Comparison of ENCODE assay signal across 28 cellular contexts in genomic region chr3:37772773-37773291, GRCh38.
DNase-seq lines count a peak whose midpoint lies in the region; ATAC-seq and TF ChIP-seq lines count a peak whose summit lies in the region.
"Had no signal": no experiment of that assay in that cellular context is flagged by ENCODE, and none has a peak within 500 bp of the region (broad histone marks: within the 10 kb centered on the region; RNA-seq: fewer than 3 reads in every experiment).

No MANE protein-coding gene starts in this region.

- WGBS in heart right ventricle, 2 donors = 65 to 84% methylated on average over 11 of the region's 11 CpGs
- 61 to 70% methylated on average over 11 of the region's 11 CpGs for WGBS in lung, 2 donors

- no peak overlapping the region for H3K27ac Mint-ChIP-seq in WTC11
- no peak overlapping the region for H3K27ac Mint-ChIP-seq in type B pancreatic cell
- H3K27ac Mint-ChIP-seq: activated CD4-positive, alpha-beta memory T cell treated with anti-CD3 and anti-CD28 coated beads for 36 hours; memory B cell; naive thymus-derived CD8-positive, alpha-beta T cell had no signal

- no peaks in the 10 kb centered on the region; the same call in 1 of the 2 replicates for H3K27me3 Mint-ChIP-seq in WTC11 (ENCODE audit: low read depth)
- peaks cover 4% of the 10 kb centered on the region for H3K27me3 Mint-ChIP-seq in type B pancreatic cell

- no peaks in the 10 kb centered on the region for H3K27me3 ChIP-seq in heart right ventricle
- H3K27me3 ChIP-seq in lung (ENCODE audit: control insufficient read depth, insufficient read depth) = no peaks in the 10 kb centered on the region
- H3K27me3 ChIP-seq: BE2C, cardiac muscle cell, dorsolateral prefrontal cortex, pancreas had no signal

- intact Hi-C loops in heart right ventricle (cut with DNase I) (loop anchor here in 1 of 10 donors (10.0 kb wide), 1 partner anchor 238 kb away; no protein-coding TSS in a partner anchor), left cardiac atrium (cut with DNase I) (no loop called here)

- H3K4me1 Mint-ChIP-seq in WTC11 (peaks cover 4% of the 10 kb centered on the region; the same call in 1 of the 2 replicates), type B pancreatic cell (ENCODE audit: unreplicated experiment) (peaks cover 45% of the 10 kb centered on the region)
- H3K4me1 Mint-ChIP-seq: memory B cell had no signal

- H3K27ac ChIP-seq in heart right ventricle (peak overlapping the region; percentile 74 to 97 (median 92)), lung (ENCODE audit: low read depth in 1 of 2, low read length in 1 of 2) (peak overlapping the region; percentile 24 to 89)
- H3K27ac ChIP-seq: cardiac muscle cell, epithelial cell of prostate, WERI-Rb-1 had no signal

- no peak for DNase-seq in heart right ventricle
- DNase-seq in left cardiac atrium = no peak
- no peak for DNase-seq in WTC11 (ENCODE audit: low spot score)
- DNase-seq in lung (ENCODE audit: low spot score) = peak; percentile 26
- DNase-seq in type B pancreatic cell (ENCODE audit: extremely low spot score, unreplicated experiment) = no peak
- DNase-seq in NCI-H774 (lab: John Stamatoyannopoulos, UW) = no peak
- no peak for DNase-seq in SKM-1 (lab: John Stamatoyannopoulos, UW; ENCODE audit: unreplicated experiment)
- DNase-seq: activated CD4-positive, alpha-beta memory T cell treated with anti-CD3 and anti-CD28 coated beads for 36 hours; activated gamma-delta T cell treated with Interleukin-2 at 50 U/mL for 16 hours; BE2C; dorsolateral prefrontal cortex; EL; foreskin fibroblast; Kasumi-1; kidney; naive thymus-derived CD8-positive, alpha-beta T cell; NCI-H1417; NCI-H524; pancreas; SHP77; stimulated activated CD4-positive, alpha-beta T cell treated with anti-CD3 and anti-CD28 coated beads, Interleukin-2, amount 100 ng/mL, for 24 hours; stimulated activated naive CD8-positive, alpha-beta T cell treated with anti-CD3 and anti-CD28 coated beads, Interleukin-15, Interleukin-2, amounts not matched to agents 100 U/mL and 50 U/mL, for 24 hours; T-helper 2 cell; WERI-Rb-1 had no signal

- H3K36me3 Mint-ChIP-seq in WTC11 (peaks cover 6% of the 10 kb centered on the region), type B pancreatic cell (peaks cover 16% of the 10 kb centered on the region)
- H3K36me3 Mint-ChIP-seq: activated CD4-positive, alpha-beta memory T cell treated with anti-CD3 and anti-CD28 coated beads for 36 hours; memory B cell; naive thymus-derived CD8-positive, alpha-beta T cell had no signal

- H3K9me3 Mint-ChIP-seq in WTC11 (peaks cover 14% of the 10 kb centered on the region), type B pancreatic cell (peaks cover 3% of the 10 kb centered on the region)

- TF ChIP-seq CTCF in heart right ventricle (IDR thresholded peaks at IDR 0.05) = no peak
- TF ChIP-seq CTCF in WTC11 (IDR thresholded peaks at IDR 0.05) = no peak
- TF ChIP-seq CTCF in lung (IDR thresholded peaks at IDR 0.05; ENCODE audit: control extremely low read depth, extremely low read depth) = no peak
- TF ChIP-seq CTCF in type B pancreatic cell (conservative IDR thresholded peaks at IDR 0.05) = no peak

- H3K36me3 ChIP-seq in heart right ventricle (peaks cover 0 to 25% (median 0%) of the 10 kb centered on the region in 9 donors), lung (ENCODE audit: control insufficient read depth in 2 of 2, insufficient read depth in 2 of 2, low read length in 2 of 2) (peaks cover 0 to 7% of the 10 kb centered on the region in 2 donors)
- H3K36me3 ChIP-seq: BE2C, pancreas, WERI-Rb-1 had no signal

- H3K4me3 Mint-ChIP-seq in WTC11 = no peak overlapping the region
- peak overlapping the region; percentile 20 for H3K4me3 Mint-ChIP-seq in type B pancreatic cell
- H3K4me3 Mint-ChIP-seq: activated CD4-positive, alpha-beta memory T cell treated with anti-CD3 and anti-CD28 coated beads for 36 hours; memory B cell; naive thymus-derived CD8-positive, alpha-beta T cell had no signal

- H3K4me3 ChIP-seq in heart right ventricle (no peak overlapping the region), lung (no peak overlapping the region)
- H3K4me3 ChIP-seq: cardiac muscle cell, dorsolateral prefrontal cortex, pancreas had no signal

- peaks cover 16 to 74% (median 53%) of the 10 kb centered on the region in 9 donors for H3K4me1 ChIP-seq in heart right ventricle
- peaks cover 11 to 25% of the 10 kb centered on the region in 2 donors for H3K4me1 ChIP-seq in lung (ENCODE audit: control insufficient read depth in 2 of 2, insufficient read depth in 2 of 2, low read length in 2 of 2)

- CTCF ChIA-PET in WTC11 (lab: Charles Lee) = no interaction called here

- H3K9me3 ChIP-seq in heart right ventricle = peaks cover 0 to 4% (median 0%) of the 10 kb centered on the region in 11 donors
- no peaks in the 10 kb centered on the region for H3K9me3 ChIP-seq in lung (ENCODE audit: control insufficient read depth in 2 of 2, insufficient read depth in 1 of 2, low read length in 1 of 2)
- H3K9me3 ChIP-seq: BE2C, pancreas had no signal

- POLR2A ChIA-PET in WTC11 (lab: Charles Lee) = interaction anchor here (0.6 kb wide), 1 partner anchor 580 kb away, joined by 4 read pairs; no protein-coding TSS in a partner anchor

- ATAC-seq in heart right ventricle (peak in 1 of 8 donors; percentile 5), left cardiac atrium (no peak), WTC11 (peak; percentile 74), lung (ENCODE audit: insufficient read depth, low FRiP score) (no peak), GM18858 (IDR thresholded peaks at IDR 0.05; ENCODE audit: unreplicated experiment) (no peak)
- ATAC-seq: naive thymus-derived CD8-positive, alpha-beta T cell; pancreas; stimulated activated naive CD8-positive, alpha-beta T cell treated with anti-CD3 and anti-CD28 coated beads, Interleukin-15, Interleukin-2, amounts not matched to agents 100 U/mL and 50 U/mL, for 24 hours had no signal

TF ChIP-seq in WTC11, 78 proteins besides CTCF, POLR2A, EP300 and RAD21:
- TF ChIP-seq CDX4 (CRISPR knock-in tag; IDR thresholded peaks at IDR 0.05; ENCODE audit: borderline replicate concordance) = no peak
- no peak for TF ChIP-seq TCF7 (CRISPR knock-in tag; IDR thresholded peaks at IDR 0.05; ENCODE audit: low read depth)
- TF ChIP-seq ETV6 (CRISPR knock-in tag; IDR thresholded peaks at IDR 0.05) = no peak
- no peak for TF ChIP-seq ZNF219 (CRISPR knock-in tag; IDR thresholded peaks at IDR 0.05; ENCODE audit: borderline replicate concordance)
- TF ChIP-seq ZNF138 (CRISPR knock-in tag; conservative IDR thresholded peaks at IDR 0.05) = no peak
- no peak for TF ChIP-seq GRHL2 (CRISPR knock-in tag; IDR thresholded peaks at IDR 0.05; ENCODE audit: insufficient replicate concordance, severe bottlenecking)
- TF ChIP-seq GTF2I (CRISPR knock-in tag; conservative IDR thresholded peaks at IDR 0.05) = no peak
- no peak for TF ChIP-seq ATF3 (CRISPR knock-in tag; conservative IDR thresholded peaks at IDR 0.05)
- no peak for TF ChIP-seq ERG (CRISPR knock-in tag; IDR thresholded peaks at IDR 0.05)
- no peak for TF ChIP-seq TEAD4 (CRISPR knock-in tag; IDR thresholded peaks at IDR 0.05)
- TF ChIP-seq ZNF232 (CRISPR knock-in tag; IDR thresholded peaks at IDR 0.05) = no peak
- no peak for TF ChIP-seq ATF6 (CRISPR knock-in tag; IDR thresholded peaks at IDR 0.05)
